In genomic region chr6:155146205-155146604, GRCh38 we compare ENCODE assay signal across 33 cellular contexts.
"Had no signal": no experiment of that assay in that cellular context is flagged by ENCODE, and none has a peak within 500 bp of the region (broad histone marks: within the 10 kb centered on the region; RNA-seq: fewer than 3 reads in every experiment).

No MANE protein-coding gene starts in this region.

- ATAC-seq: activated CD4-positive, alpha-beta T cell treated with anti-CD3 and anti-CD28 coated beads for 36 hours; activated CD8-positive, alpha-beta memory T cell treated with anti-CD3 and anti-CD28 coated beads, Interleukin-2, amount 10 ng/mL, durations not matched to agents 7 days and 5 days; activated CD8-positive, alpha-beta T cell treated with anti-CD3 and anti-CD28 coated beads for 36 hours; activated T-cell treated with anti-CD3 and anti-CD28 coated beads, Interleukin-2, amount 50 U/mL, for 72 hours; activated T-helper 17 cell treated with anti-CD3 and anti-CD28 coated beads, Interleukin-2, amount 50 U/mL, for 72 hours; esophagus mucosa had no signal

- H3K27ac ChIP-seq: brain microvascular endothelial cell, coronary artery, dorsolateral prefrontal cortex had no signal

- H3K36me3 ChIP-seq: brain microvascular endothelial cell had no signal

- H3K27me3 Mint-ChIP-seq: activated CD4-positive, alpha-beta T cell treated with anti-CD3 and anti-CD28 coated beads for 36 hours; activated CD4-positive, alpha-beta T cell treated with anti-CD3 and anti-CD28 coated beads, Interleukin-2, amount 10 ng/mL, durations not matched to agents 7 days and 5 days; activated CD8-positive, alpha-beta memory T cell treated with anti-CD3 and anti-CD28 coated beads, Interleukin-2, amount 10 ng/mL, durations not matched to agents 7 days and 5 days; activated CD8-positive, alpha-beta T cell treated with anti-CD3 and anti-CD28 coated beads for 36 hours; activated naive CD4-positive, alpha-beta T cell treated with anti-CD3 and anti-CD28 coated beads, Interleukin-2, amount 50 U/mL, for 24 hours; activated naive CD8-positive, alpha-beta T cell treated with anti-CD3 and anti-CD28 coated beads, Interleukin-2, amount 10 ng/mL, durations not matched to agents 7 days and 5 days; activated T-cell treated with anti-CD3 and anti-CD28 coated beads, Interleukin-2, amount 50 U/mL, for 24 hours; activated T-helper 17 cell treated with anti-CD3 and anti-CD28 coated beads, Interleukin-2, amount 50 U/mL, for 72 hours; central memory CD8-positive, alpha-beta T cell; dendritic cell treated with granulocyte-macrophage colony-stimulating factor and Interleukin-4, amounts not matched to agents 40 ng/mL and 50 ng/mL, for 4 days had no signal

- FAIRE-seq: astrocyte, bronchial epithelial cell, frontal cortex had no signal

- H3K4me3 Mint-ChIP-seq: activated CD4-positive, alpha-beta T cell treated with anti-CD3 and anti-CD28 coated beads for 36 hours; activated CD4-positive, alpha-beta T cell treated with anti-CD3 and anti-CD28 coated beads, Interleukin-2, amount 10 ng/mL, durations not matched to agents 7 days and 5 days; activated CD8-positive, alpha-beta memory T cell treated with anti-CD3 and anti-CD28 coated beads, Interleukin-2, amount 10 ng/mL, durations not matched to agents 7 days and 5 days; activated CD8-positive, alpha-beta T cell treated with anti-CD3 and anti-CD28 coated beads for 36 hours; activated naive CD4-positive, alpha-beta T cell treated with anti-CD3 and anti-CD28 coated beads for 36 hours; activated naive CD4-positive, alpha-beta T cell treated with anti-CD3 and anti-CD28 coated beads, Interleukin-2, amount 50 U/mL, for 24 hours; activated naive CD8-positive, alpha-beta T cell treated with anti-CD3 and anti-CD28 coated beads, Interleukin-2, amount 10 ng/mL, durations not matched to agents 7 days and 5 days; activated T-cell treated with anti-CD3 and anti-CD28 coated beads, Interleukin-2, amount 50 U/mL, for 24 hours; activated T-cell treated with anti-CD3 and anti-CD28 coated beads, Interleukin-2, amount 50 U/mL, for 72 hours; activated T-helper 17 cell treated with anti-CD3 and anti-CD28 coated beads, Interleukin-2, amount 50 U/mL, for 72 hours; central memory CD8-positive, alpha-beta T cell; dendritic cell treated with granulocyte-macrophage colony-stimulating factor and Interleukin-4, amounts not matched to agents 40 ng/mL and 50 ng/mL, for 4 days; endodermal cell had no signal

- H3K4me3 ChIP-seq: coronary artery, dorsolateral prefrontal cortex had no signal

- DNase-seq: activated CD4-positive, alpha-beta T cell treated with anti-CD3 and anti-CD28 coated beads for 36 hours; activated CD4-positive, alpha-beta T cell treated with anti-CD3 and anti-CD28 coated beads, Interleukin-2, amount 10 ng/mL, durations not matched to agents 7 days and 5 days; activated CD4-positive, alpha-beta T cell treated with anti-CD3 and anti-CD28 coated beads, Interleukin-2, amount 50 U/mL, for 48 hours; activated CD4-positive, CD25-positive, alpha-beta regulatory T cell; activated CD4-positive, CD25-positive, alpha-beta regulatory T cell treated with anti-CD3 and anti-CD28 coated beads, Interleukin-2, amount 50 U/mL, for 72 hours; activated CD8-positive, alpha-beta memory T cell treated with anti-CD3 and anti-CD28 coated beads, Interleukin-2, amount 10 ng/mL, durations not matched to agents 7 days and 5 days; activated CD8-positive, alpha-beta memory T cell treated with anti-CD3 and anti-CD28 coated beads, Interleukin-2, amount 50 U/mL, for 4 hours; activated CD8-positive, alpha-beta T cell treated with anti-CD3 and anti-CD28 coated beads for 36 hours; activated effector memory CD4-positive, alpha-beta T cell treated with anti-CD3 and anti-CD28 coated beads, Interleukin-2, amount 50 U/mL, for 16 hours; activated naive CD4-positive, alpha-beta T cell treated with anti-CD3 and anti-CD28 coated beads for 36 hours; activated naive CD8-positive, alpha-beta T cell treated with anti-CD3 and anti-CD28 coated beads, Interleukin-2, amount 10 ng/mL, durations not matched to agents 7 days and 5 days; activated T-cell treated with anti-CD3 and anti-CD28 coated beads for 4 hours; activated T-cell treated with anti-CD3 and anti-CD28 coated beads, Interleukin-2, amount 50 U/mL, for 24 hours; activated T-cell treated with anti-CD3 and anti-CD28 coated beads, Interleukin-2, amount 50 U/mL, for 72 hours; amniotic stem cell; anterior cingulate cortex; brain microvascular endothelial cell; dorsolateral prefrontal cortex; effector memory CD4-positive, alpha-beta T cell; foreskin fibroblast; head of caudate nucleus; hippocampal formation; T-helper 2 cell had no signal

- H3K27ac Mint-ChIP-seq: activated CD4-positive, alpha-beta T cell treated with anti-CD3 and anti-CD28 coated beads for 36 hours; activated CD4-positive, alpha-beta T cell treated with anti-CD3 and anti-CD28 coated beads, Interleukin-2, amount 10 ng/mL, durations not matched to agents 7 days and 5 days; activated CD8-positive, alpha-beta memory T cell treated with anti-CD3 and anti-CD28 coated beads, Interleukin-2, amount 10 ng/mL, durations not matched to agents 7 days and 5 days; activated CD8-positive, alpha-beta T cell treated with anti-CD3 and anti-CD28 coated beads for 36 hours; activated naive CD4-positive, alpha-beta T cell treated with anti-CD3 and anti-CD28 coated beads for 36 hours; activated naive CD4-positive, alpha-beta T cell treated with anti-CD3 and anti-CD28 coated beads, Interleukin-2, amount 50 U/mL, for 24 hours; activated naive CD8-positive, alpha-beta T cell treated with anti-CD3 and anti-CD28 coated beads, Interleukin-2, amount 10 ng/mL, durations not matched to agents 7 days and 5 days; activated T-cell treated with anti-CD3 and anti-CD28 coated beads, Interleukin-2, amount 50 U/mL, for 72 hours; activated T-helper 17 cell treated with anti-CD3 and anti-CD28 coated beads, Interleukin-2, amount 50 U/mL, for 72 hours; dendritic cell treated with granulocyte-macrophage colony-stimulating factor and Interleukin-4, amounts not matched to agents 40 ng/mL and 50 ng/mL, for 4 days; endodermal cell had no signal

- H3K27me3 ChIP-seq: brain microvascular endothelial cell, dorsolateral prefrontal cortex had no signal

- H3K9me3 Mint-ChIP-seq: activated CD8-positive, alpha-beta T cell treated with anti-CD3 and anti-CD28 coated beads for 36 hours; activated naive CD4-positive, alpha-beta T cell treated with anti-CD3 and anti-CD28 coated beads for 36 hours; activated T-cell treated with anti-CD3 and anti-CD28 coated beads, Interleukin-2, amount 50 U/mL, for 72 hours; activated T-helper 17 cell treated with anti-CD3 and anti-CD28 coated beads, Interleukin-2, amount 50 U/mL, for 72 hours; central memory CD8-positive, alpha-beta T cell; dendritic cell treated with granulocyte-macrophage colony-stimulating factor and Interleukin-4, amounts not matched to agents 40 ng/mL and 50 ng/mL, for 4 days; endodermal cell had no signal
